ENCODE assay signal across 7 cellular contexts in genomic region chrX:19168609-19169008, GRCh38. TPM values are rescaled to one million over a fixed set of nuclear protein-coding genes. Genes with fewer than 3 reads are reported as not detected.
"Had no signal": no experiment of that assay in that cellular context is flagged by ENCODE, and none has a peak within 500 bp of the region (broad histone marks: within the 10 kb centered on the region; RNA-seq: fewer than 3 reads in every experiment).

No MANE protein-coding gene starts in this region.

- ATAC-seq: GM12878 had no signal

- FAIRE-seq: G401.6, GM12878, GM18507, GM19239 had no signal

- DNase-seq: GDM1, GF-D8 had no signal

- H3K4me3 ChIP-seq: GM12878 had no signal

RNA-seq across cellular contexts. Expression of gene ADGRG2, which starts 46.3 kb away (rescaled TPM):
- total RNA-seq: G401, GM12878 had no signal
